In genomic region chr2:99953750-99954149, GRCh38 we compare ENCODE assay signal across 30 cellular contexts.
"Had no signal": no experiment of that assay in that cellular context is flagged by ENCODE, and none has a peak within 500 bp of the region (broad histone marks: within the 10 kb centered on the region; RNA-seq: fewer than 3 reads in every experiment).

No MANE protein-coding gene starts in this region.

- FAIRE-seq: urothelium cell line had no signal

- ATAC-seq: natural killer cell; psoas muscle; right cardiac atrium; sciatic nerve; stimulated activated memory B cell treated with anti-CD40 and anti-IgM and Interleukin-4, amounts not matched to agents 10 μg/mL and 1 μg/mL and 100 μg/mL, for 72 hours had no signal

- H3K27ac Mint-ChIP-seq: natural killer cell; nephron; neural progenitor cell; progenitor cell of endocrine pancreas; stimulated activated memory B cell treated with anti-CD40 and anti-IgM and Interleukin-4, amounts not matched to agents 10 μg/mL and 1 μg/mL and 100 μg/mL, for 72 hours; stimulated activated naive CD8-positive, alpha-beta T cell treated with anti-CD3 and anti-CD28 coated beads, Interleukin-15, Interleukin-2, amounts not matched to agents 100 ng/mL and 50 ng/mL, for 24 hours had no signal

- H3K27me3 Mint-ChIP-seq: progenitor cell of endocrine pancreas; stimulated activated memory B cell treated with anti-CD40 and anti-IgM and Interleukin-4, amounts not matched to agents 10 μg/mL and 1 μg/mL and 100 μg/mL, for 72 hours; stimulated activated naive CD8-positive, alpha-beta T cell treated with anti-CD3 and anti-CD28 coated beads, Interleukin-15, Interleukin-2, amounts not matched to agents 100 ng/mL and 50 ng/mL, for 24 hours had no signal

- H3K4me1 ChIP-seq: parathyroid adenoma, psoas muscle, stomach, thyroid gland, tibial nerve, upper lobe of left lung, vagina had no signal

- H2AFZ ChIP-seq: neural progenitor cell, parathyroid adenoma had no signal

- H3K4me3 Mint-ChIP-seq: natural killer cell; nephron; neural progenitor cell; stimulated activated memory B cell treated with anti-CD40 and anti-IgM and Interleukin-4, amounts not matched to agents 10 μg/mL and 1 μg/mL and 100 μg/mL, for 72 hours; stimulated activated naive CD8-positive, alpha-beta T cell treated with anti-CD3 and anti-CD28 coated beads, Interleukin-15, Interleukin-2, amounts not matched to agents 100 ng/mL and 50 ng/mL, for 24 hours had no signal

- H3K9me3 ChIP-seq: ovary, psoas muscle, spleen, stomach, thoracic aorta, thyroid gland, tibial nerve, upper lobe of left lung, vagina had no signal

- H3K27me3 ChIP-seq: neural progenitor cell, ovary, spleen, stomach, thyroid gland, tibial nerve, upper lobe of left lung, vagina had no signal

- H3K4me3 ChIP-seq: neural progenitor cell, ovary, psoas muscle, skin epidermis, smooth muscle cell, spleen, stomach, thoracic aorta, thyroid gland, tibial nerve, upper lobe of left lung, vagina had no signal

- H3K4me2 ChIP-seq: neural progenitor cell, smooth muscle cell had no signal

- H3K36me3 ChIP-seq: neural progenitor cell, ovary, thoracic aorta, thyroid gland, tibial nerve, upper lobe of left lung, vagina had no signal

- H3K27ac ChIP-seq: neural progenitor cell, ovary, parathyroid adenoma, psoas muscle, skin epidermis, spleen, stomach, thoracic aorta, thyroid gland, tibial nerve, upper lobe of left lung, vagina had no signal

- H3K9me3 Mint-ChIP-seq: natural killer cell; nephron; neural progenitor cell; stimulated activated memory B cell treated with anti-CD40 and anti-IgM and Interleukin-4, amounts not matched to agents 10 μg/mL and 1 μg/mL and 100 μg/mL, for 72 hours; stimulated activated naive CD8-positive, alpha-beta T cell treated with anti-CD3 and anti-CD28 coated beads, Interleukin-15, Interleukin-2, amounts not matched to agents 100 ng/mL and 50 ng/mL, for 24 hours had no signal

- DNase-seq: natural killer cell; occipital lobe; ovary; posterior cingulate gyrus; psoas muscle; right cardiac atrium; spleen; stimulated activated CD4-positive, alpha-beta T cell treated with anti-CD3 and anti-CD28 coated beads, Interleukin-12 subunit alpha, Interleukin-12 subunit beta, amount 100 ng/mL, for 4 hours; stimulated activated CD4-positive, alpha-beta T cell treated with anti-CD3 and anti-CD28 coated beads, Interleukin-1b, Interleukin-23, amount 100 ng/mL, for 48 hours; stimulated activated CD4-positive, alpha-beta T cell treated with anti-CD3 and anti-CD28 coated beads, Interleukin-4, amount 100 ng/mL, for 1 hour; stimulated activated CD4-positive, alpha-beta T cell treated with anti-CD3 and anti-CD28 coated beads, Interleukin-4, amount 100 ng/mL, for 4 hours; stimulated activated CD8-positive, alpha-beta memory T cell treated with anti-CD3 and anti-CD28 coated beads, Interleukin-4, amount 100 ng/mL, for 48 hours; stimulated activated naive CD4-positive, alpha-beta T cell treated with Interleukin-2 at 50 U/mL for 16 hours; stomach; thyroid gland; trophoblast cell; upper lobe of left lung had no signal

- H3K9ac ChIP-seq: neural progenitor cell, parathyroid adenoma had no signal

- H3K36me3 Mint-ChIP-seq: natural killer cell had no signal

- H3K79me2 ChIP-seq: parathyroid adenoma had no signal

- H3K4me1 Mint-ChIP-seq: natural killer cell had no signal
